Comparison of ENCODE assay signal across 7 cellular contexts in the genomic region with DNA sequence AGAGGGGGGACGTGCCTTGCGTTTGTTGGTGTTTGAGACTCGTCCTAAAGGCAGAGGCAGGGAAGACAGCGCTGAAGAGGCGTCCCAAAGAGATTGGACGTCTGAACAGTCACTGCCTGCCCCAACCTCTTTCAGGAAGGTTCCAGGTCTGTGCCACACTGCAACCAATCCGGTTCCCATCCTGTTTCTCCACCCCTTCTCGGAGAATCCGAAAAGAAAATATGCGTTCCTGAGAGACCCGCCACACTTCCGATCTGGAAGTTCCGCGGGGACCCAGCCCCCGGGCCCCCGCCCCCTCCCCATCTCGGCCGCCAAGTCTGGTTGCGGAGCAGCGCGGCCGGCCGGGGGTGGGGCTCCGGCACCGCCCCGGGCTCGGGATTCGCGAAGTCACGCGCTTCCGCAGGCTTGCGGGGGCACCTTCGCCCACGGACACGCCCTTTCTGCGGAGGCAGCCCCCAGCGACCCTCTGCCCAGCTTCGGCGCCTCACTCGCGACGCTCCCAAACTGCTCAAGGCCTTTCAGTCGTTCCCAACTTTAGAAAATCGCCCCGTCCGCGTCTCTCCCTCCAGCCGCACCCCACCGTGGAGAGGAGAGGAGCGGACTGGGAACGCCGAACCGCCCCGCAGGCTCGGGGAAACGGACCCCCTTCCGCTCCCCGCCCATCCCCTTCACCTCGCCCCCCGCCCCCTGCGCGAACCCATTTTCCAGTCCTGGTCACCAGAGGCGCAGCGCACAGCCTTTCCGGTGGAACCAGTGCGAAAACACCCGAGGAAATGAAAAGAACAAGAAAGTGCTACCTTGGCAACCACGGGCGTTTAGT.
DNase-seq lines count a peak whose midpoint lies in the region; ATAC-seq and TF ChIP-seq lines count a peak whose summit lies in the region.

No MANE protein-coding gene starts in this region.

- CTCF ChIA-PET in activated CD8-positive, alpha-beta memory T cell treated with anti-CD3 and anti-CD28 coated beads, Interleukin-2, amount 10 ng/mL, durations not matched to agents 7 days and 5 days (lab: Charles Lee) = interaction anchor here (1.1 kb wide), 1 partner anchor 219 kb away, joined by 3 read pairs; no protein-coding TSS in a partner anchor

- no peak overlapping the region for H3T11ph ChIP-seq in H9 (ENCODE audit: low read length)

- H3K27me3 ChIP-seq in H9 (ENCODE audit: insufficient read depth, low read length) = peaks cover 46% of the 10 kb centered on the region
- H3K27me3 ChIP-seq in psoas muscle (ENCODE audit: insufficient read depth in 3 of 3, low read length in 2 of 3) = peaks cover 5 to 81% (median 22%) of the 10 kb centered on the region in 3 donors

- no peak overlapping the region for H4K8ac ChIP-seq in H9 (replicated peaks; ENCODE audit: insufficient read length, low read depth, low read length)

- H2BK20ac ChIP-seq in H9 (ENCODE audit: low read depth, low read length, poor library complexity, severe bottlenecking) = no peak overlapping the region

- H3K14ac ChIP-seq in H9 (ENCODE audit: insufficient read depth, low read length) = no peak overlapping the region

- H3K9ac ChIP-seq in H9 (ENCODE audit: extremely low read depth, insufficient read length, low read length) = no peak overlapping the region

- peak; percentile 39 for ATAC-seq in activated CD8-positive, alpha-beta memory T cell treated with anti-CD3 and anti-CD28 coated beads, Interleukin-2, amount 10 ng/mL, durations not matched to agents 7 days and 5 days
- ATAC-seq in psoas muscle = no peak
- ATAC-seq in HG03469 (IDR thresholded peaks at IDR 0.05; ENCODE audit: unreplicated experiment) = no peak

- no CpG with 5 or more reads among the region's 70 CpGs for WGBS in H9 (ENCODE audit: extremely low coverage, insufficient read length, low lambda C conversion rate)
- 0 to 1% (median 1%) methylated on average over 58 to 70 of the region's 70 CpGs for WGBS in psoas muscle, 3 donors

- no peak overlapping the region; a peak in 1 of 7 replicates for H3K27ac Mint-ChIP-seq in H9
- no peak overlapping the region for H3K27ac Mint-ChIP-seq in activated CD8-positive, alpha-beta memory T cell treated with anti-CD3 and anti-CD28 coated beads, Interleukin-2, amount 10 ng/mL, durations not matched to agents 7 days and 5 days

- H4K91ac ChIP-seq in H9 (ENCODE audit: insufficient read length, low read depth, low read length) = no peak overlapping the region

- peak overlapping the region; percentile 86 for H3K4me2 ChIP-seq in H9 (ENCODE audit: insufficient read depth, insufficient read length, low read length)

- H3K36me3 ChIP-seq in psoas muscle (ENCODE audit: insufficient read depth in 1 of 2, low read depth in 1 of 2) = no peaks in the 10 kb centered on the region

- H3K23ac ChIP-seq in H9 (ENCODE audit: insufficient read length, low read depth, low read length) = no peak overlapping the region

- no peak overlapping the region for H3K18ac ChIP-seq in H9 (ENCODE audit: insufficient read length, low read depth, low read length)

- H3K9me3 ChIP-seq in H9 (ENCODE audit: control insufficient read depth, low read depth, low read length) (no peaks in the 10 kb centered on the region), psoas muscle (no peaks in the 10 kb centered on the region)

- H3K27ac ChIP-seq in H9 (ENCODE audit: insufficient read length, low read depth, low read length) = no peak overlapping the region
- no peak overlapping the region for H3K27ac ChIP-seq in psoas muscle

- H3K4me1 ChIP-seq in H9 (ENCODE audit: insufficient read depth, low read length) = no peaks in the 10 kb centered on the region; the same call in 1 of the 2 replicates
- no peaks in the 10 kb centered on the region for H3K4me1 ChIP-seq in psoas muscle

- no peak overlapping the region for H3K4ac ChIP-seq in H9 (ENCODE audit: low read depth, low read length)

- H3K4me1 Mint-ChIP-seq in H9 = peaks cover 31 to 34% of the 10 kb centered on the region in 2 experiments
- H3K4me1 Mint-ChIP-seq in activated CD8-positive, alpha-beta memory T cell treated with anti-CD3 and anti-CD28 coated beads, Interleukin-2, amount 10 ng/mL, durations not matched to agents 7 days and 5 days = peaks cover 30% of the 10 kb centered on the region

- H4K20me1 ChIP-seq in H9 (ENCODE audit: control insufficient read depth, insufficient read depth, insufficient read length) = no peaks in the 10 kb centered on the region

- no peak overlapping the region for H2BK5ac ChIP-seq in H9 (ENCODE audit: insufficient read length, low read length)

- peak overlapping the region; percentile 62 for H3K4me3 ChIP-seq in psoas muscle

- intact Hi-C loops in head of caudate nucleus (cut with DNase I) (no loop called here), psoas muscle (cut with DNase I) (no loop called here)

- no peak overlapping the region for H2BK120ac ChIP-seq in H9 (ENCODE audit: low read depth, low read length, poor library complexity, severe bottlenecking)

- H3K36me3 Mint-ChIP-seq in H9 (ENCODE audit: insufficient read depth in 1 of 3, low read depth in 3 of 3) = no peaks in the 10 kb centered on the region; a peak in 1 of 7 replicates
- H3K36me3 Mint-ChIP-seq in activated CD8-positive, alpha-beta memory T cell treated with anti-CD3 and anti-CD28 coated beads, Interleukin-2, amount 10 ng/mL, durations not matched to agents 7 days and 5 days = no peaks in the 10 kb centered on the region

- peaks cover 80% of the 10 kb centered on the region for H3K27me3 Mint-ChIP-seq in H9 (ENCODE audit: low read depth)
- H3K27me3 Mint-ChIP-seq in activated CD8-positive, alpha-beta memory T cell treated with anti-CD3 and anti-CD28 coated beads, Interleukin-2, amount 10 ng/mL, durations not matched to agents 7 days and 5 days = peaks cover 77% of the 10 kb centered on the region

- no peak overlapping the region for H4K5ac ChIP-seq in H9 (ENCODE audit: insufficient read length, low read depth, low read length)

- DNase-seq in H9 (peak; percentile 47), head of caudate nucleus (peak in 36 of 42 donors; percentile 14 to 73 (median 46)), psoas muscle (peak in 1 of 2 donors; percentile 39), SKM-1 (lab: John Stamatoyannopoulos, UW; ENCODE audit: unreplicated experiment) (no peak)
- DNase-seq in activated CD8-positive, alpha-beta memory T cell treated with anti-CD3 and anti-CD28 coated beads, Interleukin-2, amount 10 ng/mL, durations not matched to agents 7 days and 5 days = no peak
- DNase-seq in effector CD8-positive, alpha-beta T cell (lab: John Stamatoyannopoulos, UW) = no peak

- H2BK15ac ChIP-seq in H9 (ENCODE audit: low read depth, low read length) = no peak overlapping the region

- H2AFZ ChIP-seq in H9 (ENCODE audit: low read length) = no peak overlapping the region

- no peaks in the 10 kb centered on the region for H3K79me1 ChIP-seq in H9 (ENCODE audit: insufficient read depth, low read depth, low read length, poor library complexity, severe bottlenecking)

- H2BK12ac ChIP-seq in H9 (ENCODE audit: insufficient read length, low read depth, low read length) = no peak overlapping the region

- no peaks in the 10 kb centered on the region for H3K79me2 ChIP-seq in H9 (ENCODE audit: insufficient read depth, low read length)

- H3K9me3 Mint-ChIP-seq in H9 = no peaks in the 10 kb centered on the region; a peak in 1 of 5 replicates
- no peaks in the 10 kb centered on the region for H3K9me3 Mint-ChIP-seq in activated CD8-positive, alpha-beta memory T cell treated with anti-CD3 and anti-CD28 coated beads, Interleukin-2, amount 10 ng/mL, durations not matched to agents 7 days and 5 days (ENCODE audit: low read depth)

- H3K56ac ChIP-seq in H9 (ENCODE audit: insufficient read length, low read depth, low read length) = no peak overlapping the region

- peaks cover 32% of the 10 kb centered on the region for H3K23me2 ChIP-seq in H9 (ENCODE audit: insufficient read length, low read depth, low read length, poor library complexity, severe bottlenecking)

- H3K4me3 Mint-ChIP-seq in H9 = peak overlapping the region; percentile 68 to 87
- peak overlapping the region; percentile 69 for H3K4me3 Mint-ChIP-seq in activated CD8-positive, alpha-beta memory T cell treated with anti-CD3 and anti-CD28 coated beads, Interleukin-2, amount 10 ng/mL, durations not matched to agents 7 days and 5 days

- TF ChIP-seq CTCF in H9 (conservative IDR thresholded peaks at IDR 0.05) (no peak), psoas muscle (IDR thresholded peaks at IDR 0.05) (no peak)

- no peak overlapping the region for H2AK5ac ChIP-seq in H9 (ENCODE audit: insufficient read length, low read length)

Comparison
In these comparisons a context has a peak if more than half of its experiments do, and no peak if none do; other contexts are left out.
1. DNase-seq: peak in H9 (single experiment) and head of caudate nucleus (36 of 42); none in activated CD8-positive, alpha-beta memory T cell treated with anti-CD3 and anti-CD28 coated beads, Interleukin-2, amount 10 ng/mL, durations not matched to agents 7 days and 5 days (single experiment), effector CD8-positive, alpha-beta T cell (single experiment) and SKM-1 (single experiment).